In genomic region chr2:8659092-8659734, GRCh38 we compare ENCODE assay signal across 1 cellular context.
TF ChIP-seq lines count a peak whose summit lies in the region.

No MANE protein-coding gene starts in this region.

TF ChIP-seq in HepG2, 621 proteins besides CTCF, POLR2A, EP300 and RAD21 (continued from another document and continues in another):
- TF ChIP-seq, protein P1, sequence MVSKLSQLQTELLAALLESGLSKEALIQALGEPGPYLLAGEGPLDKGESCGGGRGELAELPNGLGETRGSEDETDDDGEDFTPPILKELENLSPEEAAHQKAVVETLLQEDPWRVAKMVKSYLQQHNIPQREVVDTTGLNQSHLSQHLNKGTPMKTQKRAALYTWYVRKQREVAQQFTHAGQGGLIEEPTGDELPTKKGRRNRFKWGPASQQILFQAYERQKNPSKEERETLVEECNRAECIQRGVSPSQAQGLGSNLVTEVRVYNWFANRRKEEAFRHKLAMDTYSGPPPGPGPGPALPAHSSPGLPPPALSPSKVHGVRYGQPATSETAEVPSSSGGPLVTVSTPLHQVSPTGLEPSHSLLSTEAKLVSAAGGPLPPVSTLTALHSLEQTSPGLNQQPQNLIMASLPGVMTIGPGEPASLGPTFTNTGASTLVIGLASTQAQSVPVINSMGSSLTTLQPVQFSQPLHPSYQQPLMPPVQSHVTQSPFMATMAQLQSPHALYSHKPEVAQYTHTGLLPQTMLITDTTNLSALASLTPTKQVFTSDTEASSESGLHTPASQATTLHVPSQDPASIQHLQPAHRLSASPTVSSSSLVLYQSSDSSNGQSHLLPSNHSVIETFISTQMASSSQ (IDR thresholded peaks at IDR 0.05; ENCODE audit: low read depth): no peak
- TF ChIP-seq, protein P1 (CRISPR knock-in tag; IDR thresholded peaks at IDR 0.05; ENCODE audit: borderline replicate concordance): no peak
- peak; percentile 46 for TF ChIP-seq CBX1 (IDR thresholded peaks at IDR 0.05; ENCODE audit: low read depth)
- no peak for TF ChIP-seq ZNF724P (CRISPR knock-in tag; IDR thresholded peaks at IDR 0.05; ENCODE audit: borderline replicate concordance)
- 0 out of 2 replicates have a peak, but pooled peaks have one; percentile 33 for TF ChIP-seq SAP130 (CRISPR knock-in tag; IDR thresholded peaks at IDR 0.05; ENCODE audit: low read depth)
- no peak for TF ChIP-seq NR2F2 (IDR thresholded peaks at IDR 0.05; ENCODE audit: borderline replicate concordance, low read depth)
- TF ChIP-seq DNMT1 (CRISPR knock-in tag; IDR thresholded peaks at IDR 0.05): no peak
- peak; percentile 51; the same call in 1 of the 2 replicates for TF ChIP-seq MIER2 (CRISPR knock-in tag; IDR thresholded peaks at IDR 0.05)
- no peak for TF ChIP-seq ZFP90 (CRISPR knock-in tag; IDR thresholded peaks at IDR 0.05; ENCODE audit: borderline replicate concordance)
- no peak for TF ChIP-seq ZBTB34 (CRISPR knock-in tag; IDR thresholded peaks at IDR 0.05)
- no peak for TF ChIP-seq ARNT2 (CRISPR knock-in tag; IDR thresholded peaks at IDR 0.05; ENCODE audit: low read depth)
- TF ChIP-seq MAZ (IDR thresholded peaks at IDR 0.05; ENCODE audit: borderline replicate concordance, low read depth, low read length): no peak
- no peak for TF ChIP-seq MAZ (CRISPR knock-in tag; IDR thresholded peaks at IDR 0.05; ENCODE audit: low read depth)
- TF ChIP-seq KAT8 (CRISPR knock-in tag; IDR thresholded peaks at IDR 0.05): peak; percentile 28; the same call in 1 of the 2 replicates
- TF ChIP-seq ARHGAP35 (CRISPR knock-in tag; IDR thresholded peaks at IDR 0.05; ENCODE audit: borderline replicate concordance): no peak
- TF ChIP-seq, protein P2, sequence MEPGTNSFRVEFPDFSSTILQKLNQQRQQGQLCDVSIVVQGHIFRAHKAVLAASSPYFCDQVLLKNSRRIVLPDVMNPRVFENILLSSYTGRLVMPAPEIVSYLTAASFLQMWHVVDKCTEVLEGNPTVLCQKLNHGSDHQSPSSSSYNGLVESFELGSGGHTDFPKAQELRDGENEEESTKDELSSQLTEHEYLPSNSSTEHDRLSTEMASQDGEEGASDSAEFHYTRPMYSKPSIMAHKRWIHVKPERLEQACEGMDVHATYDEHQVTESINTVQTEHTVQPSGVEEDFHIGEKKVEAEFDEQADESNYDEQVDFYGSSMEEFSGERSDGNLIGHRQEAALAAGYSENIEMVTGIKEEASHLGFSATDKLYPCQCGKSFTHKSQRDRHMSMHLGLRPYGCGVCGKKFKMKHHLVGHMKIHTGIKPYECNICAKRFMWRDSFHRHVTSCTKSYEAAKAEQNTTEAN (CRISPR knock-in tag; conservative IDR thresholded peaks at IDR 0.05): no peak
- TF ChIP-seq KLF12 (CRISPR knock-in tag; IDR thresholded peaks at IDR 0.05; ENCODE audit: borderline replicate concordance): no peak
- TF ChIP-seq FOXO1 (CRISPR knock-in tag; IDR thresholded peaks at IDR 0.05): no peak
- no peak for TF ChIP-seq SMARCE1 (IDR thresholded peaks at IDR 0.05; ENCODE audit: borderline replicate concordance)
- no peak; the same call in 1 of the 2 replicates for TF ChIP-seq RFX5 (IDR thresholded peaks at IDR 0.05; ENCODE audit: low read depth, low read length)
- no peak for TF ChIP-seq HOXA9 (CRISPR knock-in tag; IDR thresholded peaks at IDR 0.05; ENCODE audit: borderline replicate concordance)
- no peak for TF ChIP-seq YEATS4 (CRISPR knock-in tag; IDR thresholded peaks at IDR 0.05; ENCODE audit: borderline replicate concordance)
- TF ChIP-seq KLF16 (CRISPR knock-in tag; IDR thresholded peaks at IDR 0.05): 0 out of 4 replicates have a peak, but pooled peaks of 1 of the 2 experiments have one; percentile 14
- no peak for TF ChIP-seq ZNF549 (CRISPR knock-in tag; IDR thresholded peaks at IDR 0.05)
- no peak for TF ChIP-seq PHF20 (CRISPR knock-in tag; IDR thresholded peaks at IDR 0.05)
- TF ChIP-seq ZSCAN20 (CRISPR knock-in tag; IDR thresholded peaks at IDR 0.05; ENCODE audit: borderline replicate concordance): no peak
- TF ChIP-seq ZNF205 (CRISPR knock-in tag; IDR thresholded peaks at IDR 0.05): no peak
- TF ChIP-seq ZSCAN21 (CRISPR knock-in tag; IDR thresholded peaks at IDR 0.05; ENCODE audit: borderline replicate concordance): no peak
- no peak for TF ChIP-seq CENPBD1 (CRISPR knock-in tag; IDR thresholded peaks at IDR 0.05; ENCODE audit: borderline replicate concordance, low read depth)
- TF ChIP-seq REXO4 (CRISPR knock-in tag; IDR thresholded peaks at IDR 0.05; ENCODE audit: borderline replicate concordance): no peak
- no peak for TF ChIP-seq BRCA1 (CRISPR knock-in tag; IDR thresholded peaks at IDR 0.05)
- TF ChIP-seq MED8 (CRISPR knock-in tag; IDR thresholded peaks at IDR 0.05; ENCODE audit: insufficient replicate concordance): no peak
- no peak; the same call in none of the 2 replicates for TF ChIP-seq ETV5 (CRISPR knock-in tag; IDR thresholded peaks at IDR 0.05; ENCODE audit: borderline replicate concordance)
- TF ChIP-seq ZNF878 (CRISPR knock-in tag; IDR thresholded peaks at IDR 0.05): no peak
- no peak for TF ChIP-seq TAF1 (CRISPR knock-in tag; IDR thresholded peaks at IDR 0.05)
- TF ChIP-seq ZNF746 (CRISPR knock-in tag; IDR thresholded peaks at IDR 0.05): no peak
- no peak for TF ChIP-seq ZMYM4 (CRISPR knock-in tag; IDR thresholded peaks at IDR 0.05)
- no peak for TF ChIP-seq RBM22 (optimal IDR thresholded peaks at IDR 0.05; ENCODE audit: low read length)
- no peak for TF ChIP-seq ZNF773 (CRISPR knock-in tag; IDR thresholded peaks at IDR 0.05; ENCODE audit: borderline replicate concordance)
- no peak for TF ChIP-seq PCBP1 (IDR thresholded peaks at IDR 0.05; ENCODE audit: borderline replicate concordance, low read depth, low read length)
- TF ChIP-seq, protein P3, sequence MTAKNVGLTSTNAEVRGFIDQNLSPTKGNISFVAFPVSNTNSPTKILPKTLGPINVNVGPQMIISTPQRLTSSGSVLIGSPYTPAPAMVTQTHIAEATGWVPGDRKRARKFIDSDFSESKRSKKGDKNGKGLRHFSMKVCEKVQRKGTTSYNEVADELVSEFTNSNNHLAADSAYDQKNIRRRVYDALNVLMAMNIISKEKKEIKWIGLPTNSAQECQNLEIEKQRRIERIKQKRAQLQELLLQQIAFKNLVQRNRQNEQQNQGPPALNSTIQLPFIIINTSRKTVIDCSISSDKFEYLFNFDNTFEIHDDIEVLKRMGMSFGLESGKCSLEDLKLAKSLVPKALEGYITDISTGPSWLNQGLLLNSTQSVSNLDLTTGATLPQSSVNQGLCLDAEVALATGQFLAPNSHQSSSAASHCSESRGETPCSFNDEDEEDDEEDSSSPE (CRISPR knock-in tag; IDR thresholded peaks at IDR 0.05): no peak
- TF ChIP-seq PTBP1 (IDR thresholded peaks at IDR 0.05; ENCODE audit: low read depth, low read length, poor library complexity, severe bottlenecking): no peak
- TF ChIP-seq GATAD2A (CRISPR knock-in tag; IDR thresholded peaks at IDR 0.05): peak; percentile 63
- no peak for TF ChIP-seq NFYB (CRISPR knock-in tag; IDR thresholded peaks at IDR 0.05)
- TF ChIP-seq ZNF207 (IDR thresholded peaks at IDR 0.05; ENCODE audit: borderline replicate concordance): no peak
- no peak for TF ChIP-seq HNRNPK (IDR thresholded peaks at IDR 0.05; ENCODE audit: low read depth, low read length, poor library complexity, severe bottlenecking)
- peak; percentile 82; the same call in 1 of the 2 replicates for TF ChIP-seq ZFP91 (CRISPR knock-in tag; IDR thresholded peaks at IDR 0.05; ENCODE audit: borderline replicate concordance)
- TF ChIP-seq ZNF609 (CRISPR knock-in tag; IDR thresholded peaks at IDR 0.05; ENCODE audit: borderline replicate concordance): peak; percentile 57
- no peak for TF ChIP-seq ONECUT2 (CRISPR knock-in tag; IDR thresholded peaks at IDR 0.05)
- TF ChIP-seq TEAD2 (CRISPR knock-in tag; IDR thresholded peaks at IDR 0.05): no peak
- TF ChIP-seq ZNF562 (CRISPR knock-in tag; IDR thresholded peaks at IDR 0.05; ENCODE audit: borderline replicate concordance): no peak
- no peak for TF ChIP-seq ATF7-NPFF (CRISPR knock-in tag; IDR thresholded peaks at IDR 0.05; ENCODE audit: low read depth)
- no peak for TF ChIP-seq ZNF7 (CRISPR knock-in tag; IDR thresholded peaks at IDR 0.05)
- 0 out of 2 replicates have a peak, but pooled peaks have one; percentile 44 for TF ChIP-seq ZNF225 (CRISPR knock-in tag; IDR thresholded peaks at IDR 0.05)
- TF ChIP-seq RFXANK (CRISPR knock-in tag; IDR thresholded peaks at IDR 0.05): no peak
- peak; percentile 59 for TF ChIP-seq SALL1 (CRISPR knock-in tag; IDR thresholded peaks at IDR 0.05)
- TF ChIP-seq SNRNP70 (IDR thresholded peaks at IDR 0.05; ENCODE audit: low read depth, low read length): no peak
- 0 out of 2 replicates have a peak, but pooled peaks have one; percentile 28 for TF ChIP-seq KDM6A (CRISPR knock-in tag; IDR thresholded peaks at IDR 0.05; ENCODE audit: low read depth)
- TF ChIP-seq ZUFSP (CRISPR knock-in tag; IDR thresholded peaks at IDR 0.05; ENCODE audit: borderline replicate concordance): no peak
